27 cellular contexts compared by ENCODE assay signal in the genomic region with DNA sequence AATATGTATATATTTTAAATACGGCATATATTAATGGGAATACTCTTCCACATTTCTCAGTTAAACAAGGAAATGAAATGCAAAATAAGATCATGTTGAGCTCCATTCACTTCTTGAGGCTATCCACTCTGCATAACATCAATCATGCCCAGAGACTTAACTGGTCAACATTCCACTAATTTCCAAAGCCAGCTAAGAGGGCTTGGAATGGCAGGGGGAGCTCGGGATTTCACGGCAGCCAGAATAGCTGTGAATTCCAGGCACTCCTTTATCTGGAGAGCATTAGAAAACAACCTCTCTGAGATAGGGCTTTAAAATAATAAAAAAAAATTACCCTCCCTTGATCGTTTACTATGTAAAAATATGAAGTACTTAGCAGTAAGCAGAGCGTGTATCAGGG.
DNase-seq lines count a peak whose midpoint lies in the region; ATAC-seq and TF ChIP-seq lines count a peak whose summit lies in the region.
"Had no signal": no experiment of that assay in that cellular context is flagged by ENCODE, and none has a peak within 500 bp of the region (broad histone marks: within the 10 kb centered on the region; RNA-seq: fewer than 3 reads in every experiment).

No MANE protein-coding gene starts in this region.

- H2BK12ac ChIP-seq in trophoblast cell (ENCODE audit: low read length) = no peak overlapping the region

- H3K27ac Mint-ChIP-seq in GM23338 = no peak overlapping the region; the same call in 1 of the 2 replicates
- H3K27ac Mint-ChIP-seq: activated CD4-positive, alpha-beta T cell treated with anti-CD3 and anti-CD28 coated beads, Interleukin-2, amount 10 ng/mL, durations not matched to agents 24 days and 14 days; activated CD8-positive, alpha-beta memory T cell treated with anti-CD3 and anti-CD28 coated beads, Interleukin-2, amount 10 ng/mL, durations not matched to agents 7 days and 5 days; activated naive CD4-positive, alpha-beta T cell treated with anti-CD3 and anti-CD28 coated beads for 36 hours; activated T-cell treated with anti-CD3 and anti-CD28 coated beads, Interleukin-2, amount 50 U/mL, for 72 hours; CD14-positive monocyte; memory B cell; naive thymus-derived CD8-positive, alpha-beta T cell; T-helper 2 cell treated with Interferon-gamma antibody and Interleukin-4, amounts not matched to agents 5 μg/mL and 100 μg/mL, for 36 hours had no signal

- no peak overlapping the region for H3K4ac ChIP-seq in trophoblast cell (ENCODE audit: low read depth, low read length)

- no peak overlapping the region for H2BK5ac ChIP-seq in trophoblast cell (ENCODE audit: low read depth, low read length, poor library complexity)

- peaks cover 4% of the 10 kb centered on the region for H3K79me1 ChIP-seq in trophoblast cell (ENCODE audit: low read length)

- no peak overlapping the region for H3K4me2 ChIP-seq in GM23338
- no peak overlapping the region for H3K4me2 ChIP-seq in trophoblast cell (ENCODE audit: low read length)

- H3K27me3 ChIP-seq in GM23338 (ENCODE audit: insufficient read depth) = no peaks in the 10 kb centered on the region
- H3K27me3 ChIP-seq in trophoblast cell (ENCODE audit: insufficient read depth, low read length) = no peaks in the 10 kb centered on the region
- H3K27me3 ChIP-seq: gastroesophageal sphincter had no signal

- no CpG with 5 or more reads among the region's 5 CpGs for WGBS in trophoblast cell (ENCODE audit: extremely low coverage, insufficient coverage, insufficient read length)

- H3K9me3 Mint-ChIP-seq in GM23338 = no peaks in the 10 kb centered on the region
- H3K9me3 Mint-ChIP-seq: activated CD4-positive, alpha-beta T cell treated with anti-CD3 and anti-CD28 coated beads, Interleukin-2, amount 10 ng/mL, durations not matched to agents 24 days and 14 days; activated naive CD4-positive, alpha-beta T cell treated with anti-CD3 and anti-CD28 coated beads for 36 hours; activated T-cell treated with anti-CD3 and anti-CD28 coated beads, Interleukin-2, amount 50 U/mL, for 72 hours; memory B cell; naive thymus-derived CD8-positive, alpha-beta T cell; T-helper 2 cell treated with Interferon-gamma antibody and Interleukin-4, amounts not matched to agents 5 μg/mL and 100 μg/mL, for 36 hours had no signal

- no peak overlapping the region for H3K9ac ChIP-seq in trophoblast cell (ENCODE audit: low read length)

- H2AFZ ChIP-seq in GM23338 (no peak overlapping the region), trophoblast cell (ENCODE audit: insufficient read depth, low read length, poor library complexity) (no peak overlapping the region)

- DNase-seq in GM23338 (ENCODE audit: low spot score) = peak; percentile 73
- DNase-seq in astrocyte of the hippocampus (ENCODE audit: low read depth, low spot score) = peak; percentile 81
- peak; percentile 65 for DNase-seq in kidney glomerular epithelial cell (lab: John Stamatoyannopoulos, UW)
- peak; percentile 63 to 83 for DNase-seq in trophoblast cell
- no peak for DNase-seq in stimulated activated CD4-positive, alpha-beta T cell treated with anti-CD3 and anti-CD28 coated beads, Interleukin-15, amount 100 ng/mL, for 24 hours
- DNase-seq in HK-2 (ENCODE audit: unreplicated experiment) = no peak
- DNase-seq in hippocampal formation (lab: John Stamatoyannopoulos, UW) = no peak
- DNase-seq: activated CD4-positive, alpha-beta T cell treated with anti-CD3 and anti-CD28 coated beads, Interleukin-2, amount 10 ng/mL, durations not matched to agents 24 days and 14 days; activated CD8-positive, alpha-beta memory T cell treated with anti-CD3 and anti-CD28 coated beads, Interleukin-2, amount 10 ng/mL, durations not matched to agents 7 days and 5 days; activated naive CD4-positive, alpha-beta T cell treated with anti-CD3 and anti-CD28 coated beads for 36 hours; activated T-cell treated with anti-CD3 and anti-CD28 coated beads, Interleukin-2, amount 50 U/mL, for 72 hours; amygdala; GOT3; Karpas-422; naive thymus-derived CD8-positive, alpha-beta T cell; NCI-H1694 treated with DMSO at 0.1 percent for 48 hours; NCI-H748 treated with DMSO at 0.1 percent for 48 hours; right cardiac atrium; stimulated activated CD4-positive, alpha-beta T cell treated with anti-CD3 and anti-CD28 coated beads, Interleukin-12 subunit alpha, Interleukin-12 subunit beta, amount 100 ng/mL, for 4 hours; stimulated activated CD4-positive, alpha-beta T cell treated with anti-CD3 and anti-CD28 coated beads, Interleukin-4, amount 100 ng/mL, for 4 hours; stimulated activated naive CD4-positive, alpha-beta T cell treated with Interleukin-2 at 50 U/mL for 16 hours had no signal

- ATAC-seq in GM23338 (peak; percentile 82), GM19452 (IDR thresholded peaks at IDR 0.05; ENCODE audit: unreplicated experiment) (no peak)
- ATAC-seq: activated CD8-positive, alpha-beta memory T cell treated with anti-CD3 and anti-CD28 coated beads, Interleukin-2, amount 10 ng/mL, durations not matched to agents 7 days and 5 days; activated T-cell treated with anti-CD3 and anti-CD28 coated beads, Interleukin-2, amount 50 U/mL, for 72 hours; gastroesophageal sphincter; naive thymus-derived CD8-positive, alpha-beta T cell had no signal

- H3K4me3 ChIP-seq in GM23338 = no peak overlapping the region
- H3K4me3 ChIP-seq in trophoblast cell (ENCODE audit: low read depth, low read length) = no peak overlapping the region
- H3K4me3 ChIP-seq: coronary artery, gastroesophageal sphincter had no signal

- H3K9me2 ChIP-seq in GM23338 (ENCODE audit: insufficient read depth) = no peaks in the 10 kb centered on the region; the same call in 1 of the 2 replicates

- H2AK5ac ChIP-seq in trophoblast cell (ENCODE audit: low read length) = no peak overlapping the region

- no peak overlapping the region for H3K18ac ChIP-seq in trophoblast cell (ENCODE audit: low read length)

- H3K36me3 ChIP-seq in GM23338 (ENCODE audit: insufficient read depth) (no peaks in the 10 kb centered on the region), trophoblast cell (ENCODE audit: control insufficient read depth in 1 of 2, insufficient read depth in 2 of 2, low read length in 2 of 2) (peaks cover 0 to 5% of the 10 kb centered on the region in 2 experiments)

- no peaks in the 10 kb centered on the region for H4K20me1 ChIP-seq in GM23338 (replicated peaks; ENCODE audit: insufficient read depth)

- H3K36me3 Mint-ChIP-seq in GM23338 (ENCODE audit: low read depth) = peaks cover 48% of the 10 kb centered on the region
- H3K36me3 Mint-ChIP-seq: activated CD8-positive, alpha-beta memory T cell treated with anti-CD3 and anti-CD28 coated beads, Interleukin-2, amount 10 ng/mL, durations not matched to agents 7 days and 5 days; CD14-positive monocyte; memory B cell; naive thymus-derived CD8-positive, alpha-beta T cell had no signal

- H3K79me2 ChIP-seq in GM23338 (replicated peaks; ENCODE audit: insufficient read depth) (no peaks in the 10 kb centered on the region), trophoblast cell (ENCODE audit: control insufficient read depth, insufficient read depth, low read length, poor library complexity) (no peaks in the 10 kb centered on the region)

- H4K12ac ChIP-seq in trophoblast cell (ENCODE audit: low read depth, low read length) = no peak overlapping the region

- H3K14ac ChIP-seq in trophoblast cell (ENCODE audit: low read length) = no peak overlapping the region

- H3K9me3 ChIP-seq in trophoblast cell (ENCODE audit: insufficient read depth, low read depth, low read length) = no peaks in the 10 kb centered on the region
- H3K9me3 ChIP-seq: gastroesophageal sphincter had no signal

- H4K91ac ChIP-seq in trophoblast cell (ENCODE audit: low read depth, low read length) = no peak overlapping the region

- H3K23ac ChIP-seq in trophoblast cell (ENCODE audit: low read length) = no peak overlapping the region

- no peak overlapping the region for H2BK120ac ChIP-seq in trophoblast cell (ENCODE audit: insufficient read depth, low read length, poor library complexity)

- H3K4me3 Mint-ChIP-seq in GM23338 = no peak overlapping the region
- H3K4me3 Mint-ChIP-seq: activated CD4-positive, alpha-beta T cell treated with anti-CD3 and anti-CD28 coated beads, Interleukin-2, amount 10 ng/mL, durations not matched to agents 24 days and 14 days; activated CD8-positive, alpha-beta memory T cell treated with anti-CD3 and anti-CD28 coated beads, Interleukin-2, amount 10 ng/mL, durations not matched to agents 7 days and 5 days; activated naive CD4-positive, alpha-beta T cell treated with anti-CD3 and anti-CD28 coated beads for 36 hours; activated T-cell treated with anti-CD3 and anti-CD28 coated beads, Interleukin-2, amount 50 U/mL, for 72 hours; CD14-positive monocyte; memory B cell; naive thymus-derived CD8-positive, alpha-beta T cell; T-helper 2 cell treated with Interferon-gamma antibody and Interleukin-4, amounts not matched to agents 5 μg/mL and 100 μg/mL, for 36 hours had no signal

- H3K27ac ChIP-seq in GM23338 (ENCODE audit: low read depth) (peak overlapping the region; percentile 71), trophoblast cell (ENCODE audit: low read depth, low read length) (peak overlapping the region; percentile 42)
- H3K27ac ChIP-seq: gastroesophageal sphincter had no signal

- no peaks in the 10 kb centered on the region for H3K27me3 Mint-ChIP-seq in GM23338 (ENCODE audit: insufficient read depth, low read depth, poor library complexity)

- peaks cover 40% of the 10 kb centered on the region for H3K4me1 Mint-ChIP-seq in GM23338
- H3K4me1 Mint-ChIP-seq: activated CD4-positive, alpha-beta T cell treated with anti-CD3 and anti-CD28 coated beads, Interleukin-2, amount 10 ng/mL, durations not matched to agents 24 days and 14 days; activated CD8-positive, alpha-beta memory T cell treated with anti-CD3 and anti-CD28 coated beads, Interleukin-2, amount 10 ng/mL, durations not matched to agents 7 days and 5 days; CD14-positive monocyte; memory B cell; naive thymus-derived CD8-positive, alpha-beta T cell had no signal

- no peak overlapping the region for H4K8ac ChIP-seq in trophoblast cell (ENCODE audit: low read depth, low read length)

- H3F3A ChIP-seq in GM23338 (replicated peaks; ENCODE audit: low read depth) = no peaks in the 10 kb centered on the region

- H3K4me1 ChIP-seq in GM23338 (ENCODE audit: insufficient read depth) (peaks cover 19% of the 10 kb centered on the region), trophoblast cell (ENCODE audit: control insufficient read depth in 1 of 2, insufficient read depth in 2 of 2, low read length in 2 of 2) (peaks cover 10 to 17% of the 10 kb centered on the region in 2 experiments)
- H3K4me1 ChIP-seq: gastroesophageal sphincter had no signal

- no peak for TF ChIP-seq CTCF in GM23338 (conservative IDR thresholded peaks at IDR 0.05; ENCODE audit: low read depth in 2 of 2)

Comparison
In these comparisons a context has a peak if more than half of its experiments do, and no peak if none do; other contexts are left out.
1. DNase-seq: peak in GM23338 (single experiment), astrocyte of the hippocampus (single experiment), kidney glomerular epithelial cell (single experiment) and trophoblast cell (2 of 2); none in stimulated activated CD4-positive, alpha-beta T cell treated with anti-CD3 and anti-CD28 coated beads, Interleukin-15, amount 100 ng/mL, for 24 hours (single experiment), HK-2 (single experiment) and hippocampal formation (0 of 2).